In the genomic region with DNA sequence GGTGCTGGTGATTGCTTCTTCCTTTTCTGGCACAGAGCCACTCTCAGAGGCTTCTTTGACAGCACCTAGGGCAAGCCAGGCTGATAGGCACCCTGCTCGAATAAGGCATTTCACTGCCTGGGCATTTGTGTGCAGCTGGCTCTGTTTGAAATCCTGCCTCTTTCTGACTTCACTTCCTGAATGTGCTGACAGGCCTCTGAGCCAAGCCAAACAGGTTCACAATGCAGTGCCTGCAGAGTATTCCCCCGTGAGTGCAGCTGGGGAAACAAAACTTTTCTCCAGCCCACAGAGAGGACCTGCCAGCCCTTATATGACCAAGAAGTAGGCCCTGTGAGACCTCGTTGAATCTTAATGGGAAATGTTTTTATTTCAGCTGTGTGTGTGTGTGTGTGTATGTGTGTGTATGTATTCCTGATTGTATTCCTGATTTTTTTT, we compare ENCODE assay signal across 8 cellular contexts. TPM values are rescaled to one million over a fixed set of nuclear protein-coding genes. Genes with fewer than 3 reads are reported as not detected.
A peak's percentile ranks its signal among the peaks of the same experiment; 100 is the strongest.
DNase-seq lines count a peak whose midpoint lies in the region; ATAC-seq and TF ChIP-seq lines count a peak whose summit lies in the region.

No MANE protein-coding gene starts in this region.

- H2AFZ ChIP-seq in OCI-LY3 (ENCODE audit: low read depth, low read length) (peak overlapping the region; percentile 46; the same call in 1 of the 2 replicates), osteoblast (ENCODE audit: low read length) (peak overlapping the region; percentile 40)

- H4K20me1 ChIP-seq in OCI-LY3 (ENCODE audit: insufficient read depth, low read length) (no peaks in the 10 kb centered on the region), osteoblast (ENCODE audit: insufficient read depth, low read length) (no peaks in the 10 kb centered on the region)

- no peak for TF ChIP-seq POLR2A in esophagus muscularis mucosa (IDR thresholded peaks at IDR 0.05; ENCODE audit: low read depth)

- H3K79me2 ChIP-seq in OCI-LY3 (ENCODE audit: low read length), result no peaks in the 10 kb centered on the region
- H3K79me2 ChIP-seq in osteoblast (ENCODE audit: insufficient read depth, low read length), result no peaks in the 10 kb centered on the region

- H3K27me3 ChIP-seq in OCI-LY3 (ENCODE audit: low read depth, low read length), result no peaks in the 10 kb centered on the region
- H3K27me3 ChIP-seq in esophagus muscularis mucosa, result no peaks in the 10 kb centered on the region
- H3K27me3 ChIP-seq in osteoblast (ENCODE audit: insufficient read depth, low read length), result no peaks in the 10 kb centered on the region

- H3K9me3 ChIP-seq in OCI-LY3 (ENCODE audit: insufficient read depth, low read length) (no peaks in the 10 kb centered on the region), esophagus muscularis mucosa (no peaks in the 10 kb centered on the region), osteoblast (ENCODE audit: low read depth, low read length) (no peaks in the 10 kb centered on the region)

- H3K36me3 ChIP-seq in OCI-LY3 (replicated peaks; ENCODE audit: low read depth, low read length) (no peaks in the 10 kb centered on the region), esophagus muscularis mucosa (no peaks in the 10 kb centered on the region), osteoblast (ENCODE audit: insufficient read depth, low read length) (no peaks in the 10 kb centered on the region)

- H3K27ac ChIP-seq in OCI-LY3 (ENCODE audit: low read length), result peak overlapping the region; percentile 37; the same call in 1 of the 2 replicates
- H3K27ac ChIP-seq in esophagus muscularis mucosa (replicated peaks in 1 of 4), result peak overlapping the region; percentile 47 to 83 (median 72)
- peak overlapping the region; percentile 27 for H3K27ac ChIP-seq in osteoblast (ENCODE audit: low read depth, low read length)

- H3K4me2 ChIP-seq in OCI-LY3 (ENCODE audit: low read length) (peak overlapping the region; percentile 27), osteoblast (ENCODE audit: insufficient read depth, low read length) (no peak overlapping the region)

- no peak overlapping the region for H3K4me3 ChIP-seq in OCI-LY3 (ENCODE audit: low read length)
- H3K4me3 ChIP-seq in esophagus muscularis mucosa, result no peak overlapping the region
- no peak overlapping the region for H3K4me3 ChIP-seq in osteoblast (ENCODE audit: insufficient read depth, low read length)

- peak; percentile 70 for ATAC-seq in HG03095 (IDR thresholded peaks at IDR 0.05; ENCODE audit: unreplicated experiment)

- H3K9ac ChIP-seq in OCI-LY3 (ENCODE audit: low read length), result no peak overlapping the region

- no peak for TF ChIP-seq CTCF in OCI-LY3 (IDR thresholded peaks at IDR 0.05; ENCODE audit: low read depth, low read length)
- TF ChIP-seq CTCF in esophagus muscularis mucosa (IDR thresholded peaks at IDR 0.05), result no peak
- no peak for TF ChIP-seq CTCF in osteoblast (IDR thresholded peaks at IDR 0.05; ENCODE audit: extremely low read depth, low read depth, low read length)

- TF ChIP-seq EP300 in esophagus muscularis mucosa (IDR thresholded peaks at IDR 0.05), result no peak

- 6% methylated on average over 3 of the region's 3 CpGs for WGBS in esophagus muscularis mucosa

- intact Hi-C loops in esophagus muscularis mucosa (cut with DNase I), result no loop called here

- DNase-seq in NCI-H1417 (lab: John Stamatoyannopoulos, UW) (peak in 2 of 3 experiments; percentile 54 to 78), NCI-H1417 treated with DMSO at 0.1 percent for 48 hours (lab: John Stamatoyannopoulos, UW) (no peak), esophagus muscularis mucosa (ENCODE audit: extremely low spot score) (no peak), osteoblast (ENCODE audit: insufficient read length, low spot score, missing footprints) (peak; percentile 82), NCI-H524 treated with DMSO at 0.1 percent for 48 hours (lab: John Stamatoyannopoulos, UW) (no peak)
- no peak for DNase-seq in stimulated activated CD4-positive, alpha-beta T cell treated with anti-CD3 and anti-CD28 coated beads, Interleukin-12 subunit alpha, Interleukin-12 subunit beta, amount 100 ng/mL, for 4 hours

- H3K4me1 ChIP-seq in OCI-LY3 (ENCODE audit: low read length), result peaks cover 17% of the 10 kb centered on the region
- H3K4me1 ChIP-seq in esophagus muscularis mucosa, result peaks cover 16 to 24% (median 20%) of the 10 kb centered on the region in 4 donors
- H3K4me1 ChIP-seq in osteoblast (ENCODE audit: insufficient read depth, low read length), result peaks cover 15% of the 10 kb centered on the region

RNA-seq across cellular contexts. Expression of a gene that starts 10.4 kb away (rescaled TPM):
- total RNA-seq in esophagus muscularis mucosa, result 100 to 1,000 TPM in 3 of 4 donors, 10 to 100 TPM in 1; 77.7 to 126 (median 111) TPM
- total RNA-seq in osteoblast, result 46.9 and 48.9 TPM in 2 replicates

Comparison
In these comparisons a context has a peak if more than half of its experiments do, and no peak if none do; other contexts are left out.
1. DNase-seq: peak in NCI-H1417 (2 of 3) and osteoblast (single experiment); none in NCI-H1417 treated with DMSO at 0.1 percent for 48 hours (single experiment), esophagus muscularis mucosa (single experiment), stimulated activated CD4-positive, alpha-beta T cell treated with anti-CD3 and anti-CD28 coated beads, Interleukin-12 subunit alpha, Interleukin-12 subunit beta, amount 100 ng/mL, for 4 hours (single experiment) and NCI-H524 treated with DMSO at 0.1 percent for 48 hours (single experiment).
2. Peak in every context shown above with its lines, with median percentiles within 50 percentile points of each other: H3K27ac ChIP-seq.